17 cellular contexts compared by ENCODE assay signal in the genomic region with DNA sequence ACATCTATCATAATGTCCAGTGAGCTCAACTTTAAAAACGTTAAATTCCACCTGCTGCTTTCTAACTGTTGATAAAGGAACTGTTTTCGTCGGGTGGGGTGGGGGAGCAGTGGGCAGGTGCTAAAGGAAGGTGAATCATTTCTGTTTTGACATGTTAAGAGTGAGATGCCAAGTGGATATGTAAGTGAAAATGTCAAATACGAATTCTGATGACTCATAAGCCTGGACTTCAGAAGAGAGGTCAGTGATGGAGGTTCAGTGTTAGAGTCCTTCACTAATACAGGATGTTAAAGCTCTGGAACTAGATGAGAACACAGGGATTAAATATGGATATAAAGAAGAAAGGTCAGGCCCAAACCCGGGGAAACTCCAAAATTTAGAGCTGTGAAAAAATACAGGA.
"Had no signal": no experiment of that assay in that cellular context is flagged by ENCODE, and none has a peak within 500 bp of the region (broad histone marks: within the 10 kb centered on the region; RNA-seq: fewer than 3 reads in every experiment).

No MANE protein-coding gene starts in this region.

- H3K4me3 ChIP-seq: gastrocnemius medialis, heart left ventricle, lower lobe of right lung, neural progenitor cell, pancreas had no signal

- DNase-seq: activated B cell treated with CpG ODN at 0.5 μM for 24 hours; activated CD4-positive, alpha-beta T cell treated with anti-CD3 and anti-CD28 coated beads for 48 hours; activated CD8-positive, alpha-beta memory T cell treated with anti-CD3 and anti-CD28 coated beads, Interleukin-2, amount 50 U/mL, for 4 hours; activated CD8-positive, alpha-beta T cell treated with anti-CD3 and anti-CD28 coated beads, Interleukin-2, amount 10 ng/mL, durations not matched to agents 7 days and 5 days; activated gamma-delta T cell; activated naive CD8-positive, alpha-beta T cell treated with anti-CD3 and anti-CD28 coated beads for 36 hours; activated T-cell treated with anti-CD3 and anti-CD28 coated beads, Interleukin-2, amount 50 U/mL, for 72 hours; amygdala; effector memory CD4-positive, alpha-beta T cell; gastrocnemius medialis; heart left ventricle; left colon; lower lobe of right lung; midbrain; pancreas; T-helper 2 cell had no signal

- H3K27ac ChIP-seq: gastrocnemius medialis, heart left ventricle, lower lobe of right lung, neural progenitor cell, pancreas had no signal
